9 cellular contexts compared by ENCODE assay signal in genomic region chr7:66413379-66414114, GRCh38.
DNase-seq lines count a peak whose midpoint lies in the region; ATAC-seq, FAIRE-seq and TF ChIP-seq lines count a peak whose summit lies in the region.
"Had no signal": no experiment of that assay in that cellular context is flagged by ENCODE, and none has a peak within 500 bp of the region (broad histone marks: within the 10 kb centered on the region; RNA-seq: fewer than 3 reads in every experiment).

No MANE protein-coding gene starts in this region.

- H3K9me3 ChIP-seq in H9 (ENCODE audit: control insufficient read depth, low read depth, low read length), result no peaks in the 10 kb centered on the region
- no peaks in the 10 kb centered on the region for H3K9me3 ChIP-seq in HepG2 (ENCODE audit: low read length)

- no peak overlapping the region for H4K91ac ChIP-seq in H9 (ENCODE audit: insufficient read length, low read depth, low read length)

- H2BK15ac ChIP-seq in H9 (ENCODE audit: low read depth, low read length), result no peak overlapping the region

- H3K4ac ChIP-seq in H9 (ENCODE audit: low read depth, low read length), result no peak overlapping the region; the same call in 1 of the 2 replicates

- TF ChIP-seq POLR2A in HepG2 (IDR thresholded peaks at IDR 0.05; ENCODE audit: insufficient read depth in 1 of 2, low read depth in 2 of 2, low read length in 2 of 2), result no peak

- H4K8ac ChIP-seq in H9 (replicated peaks; ENCODE audit: insufficient read length, low read depth, low read length), result no peak overlapping the region

- ATAC-seq in activated CD8-positive, alpha-beta T cell treated with anti-CD3 and anti-CD28 coated beads for 36 hours, result peak; percentile 87
- ATAC-seq in HepG2, result no peak
- no peak for ATAC-seq in GM21717 (IDR thresholded peaks at IDR 0.05; ENCODE audit: unreplicated experiment)

- DNase-seq in DMS79 (lab: John Stamatoyannopoulos, UW) (peak; percentile 67), H9 (peak; percentile 97), NCI-H2107 (lab: John Stamatoyannopoulos, UW) (peak; percentile 92), dorsolateral prefrontal cortex (peak; percentile 79 to 95 (median 88)), HepG2 (ENCODE audit: low spot score) (no peak)
- peak; percentile 86 for DNase-seq in activated CD8-positive, alpha-beta T cell treated with anti-CD3 and anti-CD28 coated beads for 36 hours
- DNase-seq in stimulated activated CD4-positive, alpha-beta T cell treated with anti-CD3 and anti-CD28 coated beads, Interleukin-2, amount 100 ng/mL, for 24 hours, result peak; percentile 79 to 85

- no peak overlapping the region for H3K23ac ChIP-seq in H9 (ENCODE audit: insufficient read length, low read depth, low read length)

- H3K9me3 Mint-ChIP-seq in H9, result peaks cover 3 to 5% of the 10 kb centered on the region in 2 experiments; a peak in 3 of 5 replicates
- H3K9me3 Mint-ChIP-seq in activated CD8-positive, alpha-beta T cell treated with anti-CD3 and anti-CD28 coated beads for 36 hours, result no peaks in the 10 kb centered on the region

- intact Hi-C loops in activated CD8-positive, alpha-beta T cell treated with anti-CD3 and anti-CD28 coated beads for 36 hours (cut with micrococcal nuclease), result no loop called here
- intact Hi-C loops in dorsolateral prefrontal cortex (cut with DNase I), result loop anchor here (2.0 to 5.0 kb wide), 3 partner anchors 79 to 271 kb away; no protein-coding TSS in a partner anchor
- intact Hi-C loops in HepG2 (cut with micrococcal nuclease; ENCODE audit: unreplicated experiment), result no loop called here

- no peak overlapping the region for H2BK20ac ChIP-seq in H9 (ENCODE audit: low read depth, low read length, poor library complexity, severe bottlenecking)

- H3K27me3 ChIP-seq in H9 (ENCODE audit: insufficient read depth, low read length) (no peaks in the 10 kb centered on the region; the same call in 1 of the 2 replicates), dorsolateral prefrontal cortex (no peaks in the 10 kb centered on the region), HepG2 (ENCODE audit: control insufficient read depth in 1 of 2, insufficient read depth in 2 of 2, low read length in 2 of 2) (no peaks in the 10 kb centered on the region)

- peak overlapping the region; percentile 24 for H3K4me2 ChIP-seq in H9 (ENCODE audit: insufficient read depth, insufficient read length, low read length)
- H3K4me2 ChIP-seq in HepG2 (ENCODE audit: low read depth, low read length), result no peak overlapping the region

- H3K27me3 Mint-ChIP-seq in H9 (ENCODE audit: low read depth), result peaks cover 12% of the 10 kb centered on the region
- H3K27me3 Mint-ChIP-seq in activated CD8-positive, alpha-beta T cell treated with anti-CD3 and anti-CD28 coated beads for 36 hours, result no peaks in the 10 kb centered on the region

- H4K5ac ChIP-seq in H9 (ENCODE audit: insufficient read length, low read depth, low read length), result no peak overlapping the region

- no peak overlapping the region for H2AFZ ChIP-seq in H9 (ENCODE audit: low read length)
- H2AFZ ChIP-seq in HepG2 (ENCODE audit: low read length), result no peak overlapping the region

- no peak overlapping the region for H3T11ph ChIP-seq in H9 (ENCODE audit: low read length)

- H2AK5ac ChIP-seq in H9 (ENCODE audit: insufficient read length, low read length), result no peak overlapping the region

- H2BK5ac ChIP-seq in H9 (ENCODE audit: insufficient read length, low read length), result no peak overlapping the region

- peak; percentile 73 for TF ChIP-seq CTCF in H9 (conservative IDR thresholded peaks at IDR 0.05)
- TF ChIP-seq CTCF in activated CD8-positive, alpha-beta T cell treated with anti-CD3 and anti-CD28 coated beads for 36 hours (IDR thresholded peaks at IDR 0.05), result peak; percentile 59
- peak in 53 of 56 donors; percentile 19 to 71 (median 48) for TF ChIP-seq CTCF in dorsolateral prefrontal cortex (IDR thresholded peaks at IDR 0.05 in 54 of 56, conservative IDR thresholded peaks at IDR 0.05 in 2 of 56; ENCODE audit: low read depth in 1 of 56, partially characterized antibody in 56 of 56)
- no peak for TF ChIP-seq CTCF in HepG2 (CRISPR knock-in tag; IDR thresholded peaks at IDR 0.05)

- TF ChIP-seq EP300 in HepG2 (IDR thresholded peaks at IDR 0.05; ENCODE audit: low read depth in 2 of 2, low read length in 2 of 2) (no peak), HepG2 (CRISPR knock-in tag; IDR thresholded peaks at IDR 0.05; ENCODE audit: borderline replicate concordance) (no peak)

- no peak for FAIRE-seq in HepG2 (lab: Jason Lieb, UNC)
- FAIRE-seq: colon had no signal

- H3K79me2 ChIP-seq in H9 (ENCODE audit: insufficient read depth, low read length) (no peaks in the 10 kb centered on the region), HepG2 (ENCODE audit: insufficient read depth, low read length) (no peaks in the 10 kb centered on the region)

- no peak overlapping the region for H3K27ac ChIP-seq in H9 (ENCODE audit: insufficient read length, low read depth, low read length)
- H3K27ac ChIP-seq in dorsolateral prefrontal cortex, result peak overlapping the region in 58 of 59 donors; percentile 1 to 92 (median 76)
- no peak overlapping the region for H3K27ac ChIP-seq in HepG2 (ENCODE audit: extremely low read length, insufficient read depth, low read length)

- CTCF ChIA-PET in activated CD8-positive, alpha-beta T cell treated with anti-CD3 and anti-CD28 coated beads for 36 hours (lab: Charles Lee), result interaction anchor here (0.8 to 2.0 kb wide), 10 partner anchors 10 to 382 kb away, joined by 3 to 7 read pairs (median 4); partner anchors contain the start of gene CRCP
- CTCF ChIA-PET in HepG2 (lab: Yijun Ruan, JAX; ENCODE audit: low intra/inter-chr PET ratio, low total read pairs), result no interaction called here

- in situ Hi-C loops in HepG2 (cut with HindIII; ENCODE audit: extremely low pct_ligation_motif_present, low pct_unique_long_range_greater_than_20kb), result no loop called here

- peaks cover 6 to 7% of the 10 kb centered on the region in 2 experiments; a peak in 3 of 4 replicates for H3K4me1 Mint-ChIP-seq in H9
- peaks cover 6% of the 10 kb centered on the region for H3K4me1 Mint-ChIP-seq in activated CD8-positive, alpha-beta T cell treated with anti-CD3 and anti-CD28 coated beads for 36 hours (ENCODE audit: low read depth)

- POLR2A ChIA-PET in activated CD8-positive, alpha-beta T cell treated with anti-CD3 and anti-CD28 coated beads for 36 hours (lab: Charles Lee), result interaction anchor here (0.6 to 1.0 kb wide), 3 partner anchors 75 to 284 kb away, joined by 3 to 5 read pairs (median 3); no protein-coding TSS in a partner anchor
- POLR2A ChIA-PET in HepG2 (lab: Yijun Ruan, JAX), result no interaction called here

- H2BK12ac ChIP-seq in H9 (ENCODE audit: insufficient read length, low read depth, low read length), result peak overlapping the region; percentile 3

- H3K9ac ChIP-seq in H9 (ENCODE audit: extremely low read depth, insufficient read length, low read length) (no peak overlapping the region), HepG2 (ENCODE audit: insufficient read depth, low read depth, low read length) (no peak overlapping the region)

- no peak overlapping the region for H2BK120ac ChIP-seq in H9 (ENCODE audit: low read depth, low read length, poor library complexity, severe bottlenecking)

- peaks cover 0 to 4% (median 0%) of the 10 kb centered on the region in 3 experiments; a peak in 2 of 7 replicates for H3K36me3 Mint-ChIP-seq in H9 (ENCODE audit: insufficient read depth in 1 of 3, low read depth in 3 of 3)
- H3K36me3 Mint-ChIP-seq in activated CD8-positive, alpha-beta T cell treated with anti-CD3 and anti-CD28 coated beads for 36 hours (ENCODE audit: low read depth), result no peaks in the 10 kb centered on the region

- peak overlapping the region; percentile 51 for H3K14ac ChIP-seq in H9 (ENCODE audit: insufficient read depth, low read length)

- H3K79me1 ChIP-seq in H9 (ENCODE audit: insufficient read depth, low read depth, low read length, poor library complexity, severe bottlenecking), result no peaks in the 10 kb centered on the region

- H3K4me3 Mint-ChIP-seq in H9, result peak overlapping the region; percentile 59 to 79
- H3K4me3 Mint-ChIP-seq in activated CD8-positive, alpha-beta T cell treated with anti-CD3 and anti-CD28 coated beads for 36 hours, result peak overlapping the region; percentile 59

- no CpG with 5 or more reads among the region's 49 CpGs for WGBS in H9 (ENCODE audit: extremely low coverage, insufficient read length, low lambda C conversion rate)
- WGBS in HepG2 (ENCODE audit: low lambda C conversion rate), result 96% methylated on average over 38 of the region's 49 CpGs

- H3K23me2 ChIP-seq in H9 (ENCODE audit: insufficient read length, low read depth, low read length, poor library complexity, severe bottlenecking), result no peaks in the 10 kb centered on the region

- H3K18ac ChIP-seq in H9 (ENCODE audit: insufficient read length, low read depth, low read length), result peak overlapping the region; percentile 78

- TF ChIP-seq RAD21 in HepG2 (CRISPR knock-in tag; IDR thresholded peaks at IDR 0.05), result no peak

- BruUV-seq in HepG2 (replicated peaks; lab: Mats Ljungman, UMichigan), result no TSS peak

- H3K36me3 ChIP-seq in HepG2 (replicated peaks in 1 of 2; ENCODE audit: control insufficient read depth in 1 of 2, insufficient read depth in 2 of 2, low read length in 2 of 2), result peaks cover 0 to 12% of the 10 kb centered on the region in 2 experiments; a peak in 2 of 5 replicates

- H4K20me1 ChIP-seq in H9 (ENCODE audit: control insufficient read depth, insufficient read depth, insufficient read length), result no peaks in the 10 kb centered on the region
- no peaks in the 10 kb centered on the region for H4K20me1 ChIP-seq in HepG2 (ENCODE audit: insufficient read depth, low read length)

- no peak overlapping the region for H3K56ac ChIP-seq in H9 (ENCODE audit: insufficient read length, low read depth, low read length)

- peak overlapping the region; percentile 60 to 79 (median 73); a peak in 4 of 7 replicates for H3K27ac Mint-ChIP-seq in H9
- H3K27ac Mint-ChIP-seq in activated CD8-positive, alpha-beta T cell treated with anti-CD3 and anti-CD28 coated beads for 36 hours, result peak overlapping the region; percentile 25

- H3K4me1 ChIP-seq in H9 (ENCODE audit: insufficient read depth, low read length) (no peaks in the 10 kb centered on the region; the same call in 1 of the 2 replicates), HepG2 (ENCODE audit: insufficient read depth, low read length) (peaks cover 10% of the 10 kb centered on the region)

- peak overlapping the region; percentile 52 to 96 (median 74) for H3K4me3 ChIP-seq in dorsolateral prefrontal cortex
- no peak overlapping the region for H3K4me3 ChIP-seq in HepG2 (replicated peaks in 1 of 3; ENCODE audit: insufficient read depth in 1 of 3, low read depth in 2 of 3, low read length in 3 of 3)

TF ChIP-seq in HepG2, 621 proteins besides CTCF, POLR2A, EP300 and RAD21 (continues in another document):
- no peak for TF ChIP-seq ARNTL (CRISPR knock-in tag; IDR thresholded peaks at IDR 0.05)

Comparison
In these comparisons a context has a peak if more than half of its experiments do, and no peak if none do; other contexts are left out.
1. H3K27ac ChIP-seq: peak in dorsolateral prefrontal cortex (58 of 59); none in H9 (single experiment) and HepG2 (single experiment).
2. H3K4me3 ChIP-seq: peak in dorsolateral prefrontal cortex (59 of 59); none in HepG2 (0 of 3).
3. intact Hi-C loops: an anchor here in dorsolateral prefrontal cortex (2.0 to 5.0 kb wide); none called in activated CD8-positive, alpha-beta T cell treated with anti-CD3 and anti-CD28 coated beads for 36 hours and HepG2.